In genomic region chr16:2537451-2538379, GRCh38 we compare ENCODE assay signal across 8 cellular contexts. TPM values are rescaled to one million over a fixed set of nuclear protein-coding genes. Genes with fewer than 3 reads are reported as not detected.
DNase-seq lines count a peak whose midpoint lies in the region; ATAC-seq and TF ChIP-seq lines count a peak whose summit lies in the region.

PDPK1 (plus strand) TSS chr16:2538021; CDS start chr16:2538113, 92 bp downstream.

- intact Hi-C loops in activated CD8-positive, alpha-beta T cell treated with anti-CD3 and anti-CD28 coated beads for 36 hours (cut with micrococcal nuclease), result loop anchor here (10.0 kb wide), 1 partner anchor 47 kb away; no protein-coding TSS in a partner anchor

- H3K27ac ChIP-seq in CD4-positive, CD25-positive, alpha-beta regulatory T cell (ENCODE audit: insufficient read depth, low read length, poor library complexity, severe bottlenecking), result peak within 1 kb of the TSS; percentile 75
- H3K27ac ChIP-seq in lung (ENCODE audit: low read depth in 1 of 2, low read length in 1 of 2), result peak within 1 kb of the TSS; percentile 88 to 97

- H3K27me3 ChIP-seq in CD4-positive, CD25-positive, alpha-beta regulatory T cell (ENCODE audit: control insufficient read depth, insufficient read depth, low read length), result no peaks in the 10 kb centered on the region
- H3K27me3 ChIP-seq in lung (ENCODE audit: control insufficient read depth, insufficient read depth), result no peaks in the 10 kb centered on the region

- peak; percentile 92 to 97 (median 95) for DNase-seq in CD4-positive, CD25-positive, alpha-beta regulatory T cell
- DNase-seq in HK-2 (ENCODE audit: unreplicated experiment) (peak; percentile 88), NCI-H82 treated with DMSO at 0.1 percent for 48 hours (lab: John Stamatoyannopoulos, UW; ENCODE audit: unreplicated experiment) (peak; percentile 70), ecto neural progenitor cell (ENCODE audit: low spot score) (peak; percentile 95), lung (ENCODE audit: low spot score) (peak; percentile 92)
- peak; percentile 95 for DNase-seq in activated CD8-positive, alpha-beta T cell treated with anti-CD3 and anti-CD28 coated beads for 36 hours
- peak; percentile 84 to 92 (median 86) for DNase-seq in stimulated activated CD4-positive, alpha-beta T cell treated with anti-CD3 and anti-CD28 coated beads, TNF-alpha, amount 100 ng/mL, for 24 hours (ENCODE audit: low read depth in 3 of 3)

- WGBS in lung, 2 donors, result 0% methylated on average over 96 to 126 of the region's 126 CpGs

- POLR2A ChIA-PET in activated CD8-positive, alpha-beta T cell treated with anti-CD3 and anti-CD28 coated beads for 36 hours (lab: Charles Lee), result interaction anchor here (2.1 to 2.6 kb wide), 2 partner anchors 17 to 24 kb away, joined by 8 to 11 read pairs; partner anchors contain the start of genes AMDHD2 and ATP6V0C

- peak within 1 kb of the TSS; percentile 69 to 94 (median 86) for H3K27ac Mint-ChIP-seq in CD4-positive, CD25-positive, alpha-beta regulatory T cell
- peak within 1 kb of the TSS; percentile 90 for H3K27ac Mint-ChIP-seq in activated CD8-positive, alpha-beta T cell treated with anti-CD3 and anti-CD28 coated beads for 36 hours

- TF ChIP-seq CTCF in activated CD8-positive, alpha-beta T cell treated with anti-CD3 and anti-CD28 coated beads for 36 hours (IDR thresholded peaks at IDR 0.05), result no peak
- TF ChIP-seq CTCF in lung (IDR thresholded peaks at IDR 0.05; ENCODE audit: control extremely low read depth, extremely low read depth), result no peak

- no peaks in the 10 kb centered on the region for H3K36me3 ChIP-seq in CD4-positive, CD25-positive, alpha-beta regulatory T cell (ENCODE audit: control insufficient read depth, insufficient read depth, low read length)
- peaks cover 0 to 3% of the 10 kb centered on the region in 2 donors for H3K36me3 ChIP-seq in lung (ENCODE audit: control insufficient read depth in 2 of 2, insufficient read depth in 2 of 2, low read length in 2 of 2)

- H3K4me1 Mint-ChIP-seq in CD4-positive, CD25-positive, alpha-beta regulatory T cell, result peaks cover 4 to 54% (median 31%) of the 10 kb centered on the region in 4 donors
- peaks cover 39% of the 10 kb centered on the region for H3K4me1 Mint-ChIP-seq in activated CD8-positive, alpha-beta T cell treated with anti-CD3 and anti-CD28 coated beads for 36 hours (ENCODE audit: low read depth)

- ATAC-seq in CD4-positive, CD25-positive, alpha-beta regulatory T cell (ENCODE audit: low read depth in 2 of 2), result peak; percentile 92
- ATAC-seq in GM19455 (IDR thresholded peaks at IDR 0.05; ENCODE audit: unreplicated experiment), result peak; percentile 73
- peak; percentile 93 for ATAC-seq in activated CD8-positive, alpha-beta T cell treated with anti-CD3 and anti-CD28 coated beads for 36 hours
- ATAC-seq in lung (ENCODE audit: insufficient read depth, low FRiP score), result peak; percentile 92

- peak within 1 kb of the TSS; percentile 89 to 92 (median 90) for H3K4me3 Mint-ChIP-seq in CD4-positive, CD25-positive, alpha-beta regulatory T cell
- H3K4me3 Mint-ChIP-seq in activated CD8-positive, alpha-beta T cell treated with anti-CD3 and anti-CD28 coated beads for 36 hours, result peak within 1 kb of the TSS; percentile 82

- H3K36me3 Mint-ChIP-seq in CD4-positive, CD25-positive, alpha-beta regulatory T cell, result no peaks in the 10 kb centered on the region
- peaks cover 6% of the 10 kb centered on the region for H3K36me3 Mint-ChIP-seq in activated CD8-positive, alpha-beta T cell treated with anti-CD3 and anti-CD28 coated beads for 36 hours (ENCODE audit: low read depth)

- peaks cover 33% of the 10 kb centered on the region for H3K4me1 ChIP-seq in CD4-positive, CD25-positive, alpha-beta regulatory T cell (ENCODE audit: control insufficient read depth, insufficient read depth, low read length, poor library complexity, severe bottlenecking)
- peaks cover 5 to 11% of the 10 kb centered on the region in 2 donors for H3K4me1 ChIP-seq in lung (ENCODE audit: control insufficient read depth in 2 of 2, insufficient read depth in 2 of 2, low read length in 2 of 2)

- no peaks in the 10 kb centered on the region for H3K9me3 Mint-ChIP-seq in CD4-positive, CD25-positive, alpha-beta regulatory T cell
- H3K9me3 Mint-ChIP-seq in activated CD8-positive, alpha-beta T cell treated with anti-CD3 and anti-CD28 coated beads for 36 hours, result no peaks in the 10 kb centered on the region

- CTCF ChIA-PET in activated CD8-positive, alpha-beta T cell treated with anti-CD3 and anti-CD28 coated beads for 36 hours (lab: Charles Lee), result no interaction called here

- H3K27me3 Mint-ChIP-seq in CD4-positive, CD25-positive, alpha-beta regulatory T cell, result peaks cover 4% of the 10 kb centered on the region
- no peaks in the 10 kb centered on the region for H3K27me3 Mint-ChIP-seq in activated CD8-positive, alpha-beta T cell treated with anti-CD3 and anti-CD28 coated beads for 36 hours

- H3K9me3 ChIP-seq in CD4-positive, CD25-positive, alpha-beta regulatory T cell (ENCODE audit: control insufficient read depth in 2 of 2, low read length in 2 of 2), result no peaks in the 10 kb centered on the region
- no peaks in the 10 kb centered on the region for H3K9me3 ChIP-seq in lung (ENCODE audit: control insufficient read depth in 2 of 2, insufficient read depth in 1 of 2, low read length in 1 of 2)

- peak within 1 kb of the TSS; percentile 78 for H3K4me3 ChIP-seq in CD4-positive, CD25-positive, alpha-beta regulatory T cell (ENCODE audit: low read depth, low read length)
- peak within 1 kb of the TSS; percentile 92 for H3K4me3 ChIP-seq in lung

RNA-seq across cellular contexts. Expression of gene PDPK1, which starts in this region (rescaled TPM):
- 57.4 TPM for total RNA-seq in CD4-positive, CD25-positive, alpha-beta regulatory T cell
- polyA plus RNA-seq in CD4-positive, CD25-positive, alpha-beta regulatory T cell, result 10 to 100 TPM; 28.0 to 33.7 (median 30.2) TPM
- 10 to 100 TPM; 32.4 to 33.9 TPM for total RNA-seq in activated CD8-positive, alpha-beta T cell treated with anti-CD3 and anti-CD28 coated beads for 36 hours
- total RNA-seq in lung, result 10 to 100 TPM; 35.0 to 79.0 TPM
- 10 to 100 TPM; 16.7 to 32.6 TPM for polyA plus RNA-seq in lung

Comparison
In these comparisons a context has a peak if more than half of its experiments do, and no peak if none do; other contexts are left out.
1. Peak in every context shown above with its lines: DNase-seq, ATAC-seq, H3K4me3 ChIP-seq and H3K27ac ChIP-seq.